Comparison of ENCODE assay signal across 8 cellular contexts in the genomic region with DNA sequence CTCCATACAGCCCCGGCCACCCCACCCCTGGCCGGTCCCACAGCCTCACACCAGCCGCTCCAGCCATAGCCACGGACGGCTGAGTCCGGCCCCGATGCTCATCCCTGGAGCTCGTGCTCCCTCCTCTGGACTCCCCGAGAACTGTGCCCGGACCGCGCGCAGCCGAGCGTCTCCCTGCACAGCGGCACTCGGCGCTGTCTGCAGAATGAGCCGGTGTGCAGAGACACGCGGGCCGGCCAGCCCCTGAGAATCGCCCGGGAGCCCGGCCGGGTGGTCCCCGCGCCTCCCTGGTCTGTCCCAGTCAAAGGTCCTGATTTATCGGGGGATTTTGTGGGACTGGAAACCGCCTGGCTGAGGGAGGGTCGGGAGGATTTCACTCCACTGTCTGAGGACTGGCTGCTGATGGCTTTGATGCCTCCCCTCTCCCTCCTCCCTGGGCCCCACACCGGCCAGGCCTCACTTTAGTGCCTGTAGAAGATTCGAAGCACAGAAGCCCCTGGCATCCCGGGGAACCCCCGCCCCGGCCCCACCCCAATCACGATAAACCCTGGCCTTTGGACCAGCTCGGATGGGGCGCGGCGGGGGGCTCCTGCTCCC.
A peak's percentile ranks its signal among the peaks of the same experiment; 100 is the strongest.
DNase-seq lines count a peak whose midpoint lies in the region; ATAC-seq and TF ChIP-seq lines count a peak whose summit lies in the region.

No MANE protein-coding gene starts in this region.

- H3K9me2 ChIP-seq in GM23338 (ENCODE audit: insufficient read depth) = no peaks in the 10 kb centered on the region

- H3K27me3 ChIP-seq in BLaER1 = peaks cover 47% of the 10 kb centered on the region
- H3K27me3 ChIP-seq in GM23338 (ENCODE audit: insufficient read depth) = no peaks in the 10 kb centered on the region

- H4K20me1 ChIP-seq in BLaER1 = peaks cover 30% of the 10 kb centered on the region
- H4K20me1 ChIP-seq in GM23338 (replicated peaks; ENCODE audit: insufficient read depth) = no peaks in the 10 kb centered on the region

- H3K27ac ChIP-seq in BLaER1 (peak overlapping the region; percentile 64), GM23338 (ENCODE audit: low read depth) (no peak overlapping the region)

- H3K27me3 Mint-ChIP-seq in GM23338 (ENCODE audit: insufficient read depth, low read depth, poor library complexity) = peaks cover 13% of the 10 kb centered on the region
- H3K27me3 Mint-ChIP-seq in activated CD8-positive, alpha-beta memory T cell treated with anti-CD3 and anti-CD28 coated beads, Interleukin-2, amount 10 ng/mL, durations not matched to agents 7 days and 5 days = peaks cover 35% of the 10 kb centered on the region
- H3K27me3 Mint-ChIP-seq in naive thymus-derived CD8-positive, alpha-beta T cell = peaks cover 2 to 29% (median 20%) of the 10 kb centered on the region in 5 donors
- H3K27me3 Mint-ChIP-seq in stimulated activated memory B cell treated with anti-CD40 and anti-IgM and Interleukin-4, amounts not matched to agents 10 μg/mL and 1 μg/mL and 100 μg/mL, for 72 hours = peaks cover 68% of the 10 kb centered on the region

- no peaks in the 10 kb centered on the region for H3K9me3 ChIP-seq in BLaER1

- H2AFZ ChIP-seq in GM23338 = no peak overlapping the region

- no peak for DNase-seq in GM23338 (ENCODE audit: low spot score)
- peak; percentile 7 for DNase-seq in NCI-H526 treated with DMSO at 0.1 percent for 48 hours (lab: John Stamatoyannopoulos, UW)
- peak; percentile 79 for DNase-seq in activated CD8-positive, alpha-beta memory T cell treated with anti-CD3 and anti-CD28 coated beads, Interleukin-2, amount 10 ng/mL, durations not matched to agents 7 days and 5 days
- peak; percentile 50 for DNase-seq in epidermal melanocyte (ENCODE audit: insufficient read length, low spot score)
- peak; percentile 35 to 76 (median 58) for DNase-seq in naive thymus-derived CD8-positive, alpha-beta T cell

- H3K36me3 ChIP-seq in BLaER1 (no peaks in the 10 kb centered on the region), GM23338 (ENCODE audit: insufficient read depth) (no peaks in the 10 kb centered on the region)

- H3K4me3 Mint-ChIP-seq in GM23338 = no peak overlapping the region; the same call in 1 of the 3 replicates
- H3K4me3 Mint-ChIP-seq in activated CD8-positive, alpha-beta memory T cell treated with anti-CD3 and anti-CD28 coated beads, Interleukin-2, amount 10 ng/mL, durations not matched to agents 7 days and 5 days = peak overlapping the region; percentile 71
- peak overlapping the region; percentile 61 to 85 (median 75) for H3K4me3 Mint-ChIP-seq in naive thymus-derived CD8-positive, alpha-beta T cell
- peak overlapping the region; percentile 31 for H3K4me3 Mint-ChIP-seq in stimulated activated memory B cell treated with anti-CD40 and anti-IgM and Interleukin-4, amounts not matched to agents 10 μg/mL and 1 μg/mL and 100 μg/mL, for 72 hours

- peak overlapping the region; percentile 43 for H3K9ac ChIP-seq in BLaER1

- peaks cover 3% of the 10 kb centered on the region for H3K4me1 Mint-ChIP-seq in GM23338
- peaks cover 3% of the 10 kb centered on the region for H3K4me1 Mint-ChIP-seq in activated CD8-positive, alpha-beta memory T cell treated with anti-CD3 and anti-CD28 coated beads, Interleukin-2, amount 10 ng/mL, durations not matched to agents 7 days and 5 days
- H3K4me1 Mint-ChIP-seq in naive thymus-derived CD8-positive, alpha-beta T cell = peaks cover 12 to 27% (median 18%) of the 10 kb centered on the region in 4 donors
- H3K4me1 Mint-ChIP-seq in stimulated activated memory B cell treated with anti-CD40 and anti-IgM and Interleukin-4, amounts not matched to agents 10 μg/mL and 1 μg/mL and 100 μg/mL, for 72 hours = peaks cover 11% of the 10 kb centered on the region

- POLR2A ChIA-PET in naive thymus-derived CD8-positive, alpha-beta T cell (lab: Charles Lee) = no interaction called here

- H3K4me2 ChIP-seq in BLaER1 = peak overlapping the region; percentile 90
- H3K4me2 ChIP-seq in GM23338 = no peak overlapping the region

- no peaks in the 10 kb centered on the region for H3K9me3 Mint-ChIP-seq in GM23338
- H3K9me3 Mint-ChIP-seq in activated CD8-positive, alpha-beta memory T cell treated with anti-CD3 and anti-CD28 coated beads, Interleukin-2, amount 10 ng/mL, durations not matched to agents 7 days and 5 days (ENCODE audit: low read depth) = no peaks in the 10 kb centered on the region
- H3K9me3 Mint-ChIP-seq in naive thymus-derived CD8-positive, alpha-beta T cell = no peaks in the 10 kb centered on the region
- H3K9me3 Mint-ChIP-seq in stimulated activated memory B cell treated with anti-CD40 and anti-IgM and Interleukin-4, amounts not matched to agents 10 μg/mL and 1 μg/mL and 100 μg/mL, for 72 hours = no peaks in the 10 kb centered on the region

- no peak for TF ChIP-seq CTCF in GM23338 (conservative IDR thresholded peaks at IDR 0.05; ENCODE audit: low read depth in 2 of 2)

- no peak overlapping the region for H3K27ac Mint-ChIP-seq in GM23338
- H3K27ac Mint-ChIP-seq in activated CD8-positive, alpha-beta memory T cell treated with anti-CD3 and anti-CD28 coated beads, Interleukin-2, amount 10 ng/mL, durations not matched to agents 7 days and 5 days = no peak overlapping the region
- H3K27ac Mint-ChIP-seq in naive thymus-derived CD8-positive, alpha-beta T cell = peak overlapping the region in 1 of 10 donors; percentile 46
- no peak overlapping the region for H3K27ac Mint-ChIP-seq in stimulated activated memory B cell treated with anti-CD40 and anti-IgM and Interleukin-4, amounts not matched to agents 10 μg/mL and 1 μg/mL and 100 μg/mL, for 72 hours

- peak; percentile 98 for ATAC-seq in GM23338
- ATAC-seq in activated CD8-positive, alpha-beta memory T cell treated with anti-CD3 and anti-CD28 coated beads, Interleukin-2, amount 10 ng/mL, durations not matched to agents 7 days and 5 days = peak; percentile 96
- ATAC-seq in naive thymus-derived CD8-positive, alpha-beta T cell = peak; percentile 87 to 93
- peak; percentile 77 for ATAC-seq in stimulated activated memory B cell treated with anti-CD40 and anti-IgM and Interleukin-4, amounts not matched to agents 10 μg/mL and 1 μg/mL and 100 μg/mL, for 72 hours
- ATAC-seq in HG02970 (IDR thresholded peaks at IDR 0.05; ENCODE audit: low FRiP score, unreplicated experiment) = no peak

- no peaks in the 10 kb centered on the region for H3K36me3 Mint-ChIP-seq in GM23338 (ENCODE audit: low read depth)
- H3K36me3 Mint-ChIP-seq in activated CD8-positive, alpha-beta memory T cell treated with anti-CD3 and anti-CD28 coated beads, Interleukin-2, amount 10 ng/mL, durations not matched to agents 7 days and 5 days = no peaks in the 10 kb centered on the region
- no peaks in the 10 kb centered on the region for H3K36me3 Mint-ChIP-seq in naive thymus-derived CD8-positive, alpha-beta T cell
- no peaks in the 10 kb centered on the region for H3K36me3 Mint-ChIP-seq in stimulated activated memory B cell treated with anti-CD40 and anti-IgM and Interleukin-4, amounts not matched to agents 10 μg/mL and 1 μg/mL and 100 μg/mL, for 72 hours

- H3K4me1 ChIP-seq in BLaER1 (peaks cover 61% of the 10 kb centered on the region), GM23338 (ENCODE audit: insufficient read depth) (no peaks in the 10 kb centered on the region)

- H3K79me2 ChIP-seq in GM23338 (replicated peaks; ENCODE audit: insufficient read depth) = no peaks in the 10 kb centered on the region

- CTCF ChIA-PET in activated CD8-positive, alpha-beta memory T cell treated with anti-CD3 and anti-CD28 coated beads, Interleukin-2, amount 10 ng/mL, durations not matched to agents 7 days and 5 days (lab: Charles Lee) = interaction anchor here (1.3 to 1.6 kb wide), 4 partner anchors 23 to 420 kb away, joined by 3 to 4 read pairs (median 4); no protein-coding TSS in a partner anchor

- no peaks in the 10 kb centered on the region for H3F3A ChIP-seq in GM23338 (replicated peaks; ENCODE audit: low read depth)

- peak overlapping the region; percentile 63 for H3K4me3 ChIP-seq in BLaER1
- H3K4me3 ChIP-seq in GM23338 = no peak overlapping the region

TF ChIP-seq in GM23338, 12 proteins besides CTCF, POLR2A, EP300 and RAD21:
- TF ChIP-seq, protein P1, sequence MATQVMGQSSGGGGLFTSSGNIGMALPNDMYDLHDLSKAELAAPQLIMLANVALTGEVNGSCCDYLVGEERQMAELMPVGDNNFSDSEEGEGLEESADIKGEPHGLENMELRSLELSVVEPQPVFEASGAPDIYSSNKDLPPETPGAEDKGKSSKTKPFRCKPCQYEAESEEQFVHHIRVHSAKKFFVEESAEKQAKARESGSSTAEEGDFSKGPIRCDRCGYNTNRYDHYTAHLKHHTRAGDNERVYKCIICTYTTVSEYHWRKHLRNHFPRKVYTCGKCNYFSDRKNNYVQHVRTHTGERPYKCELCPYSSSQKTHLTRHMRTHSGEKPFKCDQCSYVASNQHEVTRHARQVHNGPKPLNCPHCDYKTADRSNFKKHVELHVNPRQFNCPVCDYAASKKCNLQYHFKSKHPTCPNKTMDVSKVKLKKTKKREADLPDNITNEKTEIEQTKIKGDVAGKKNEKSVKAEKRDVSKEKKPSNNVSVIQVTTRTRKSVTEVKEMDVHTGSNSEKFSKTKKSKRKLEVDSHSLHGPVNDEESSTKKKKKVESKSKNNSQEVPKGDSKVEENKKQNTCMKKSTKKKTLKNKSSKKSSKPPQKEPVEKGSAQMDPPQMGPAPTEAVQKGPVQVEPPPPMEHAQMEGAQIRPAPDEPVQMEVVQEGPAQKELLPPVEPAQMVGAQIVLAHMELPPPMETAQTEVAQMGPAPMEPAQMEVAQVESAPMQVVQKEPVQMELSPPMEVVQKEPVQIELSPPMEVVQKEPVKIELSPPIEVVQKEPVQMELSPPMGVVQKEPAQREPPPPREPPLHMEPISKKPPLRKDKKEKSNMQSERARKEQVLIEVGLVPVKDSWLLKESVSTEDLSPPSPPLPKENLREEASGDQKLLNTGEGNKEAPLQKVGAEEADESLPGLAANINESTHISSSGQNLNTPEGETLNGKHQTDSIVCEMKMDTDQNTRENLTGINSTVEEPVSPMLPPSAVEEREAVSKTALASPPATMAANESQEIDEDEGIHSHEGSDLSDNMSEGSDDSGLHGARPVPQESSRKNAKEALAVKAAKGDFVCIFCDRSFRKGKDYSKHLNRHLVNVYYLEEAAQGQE (IDR thresholded peaks at IDR 0.05; ENCODE audit: unreplicated experiment) = no peak
- TF ChIP-seq CREB1 (CRISPR knock-in tag; IDR thresholded peaks at IDR 0.05; ENCODE audit: low read depth) = no peak
- no peak for TF ChIP-seq ZNF331 (CRISPR knock-in tag; IDR thresholded peaks at IDR 0.05; ENCODE audit: low read depth)
- TF ChIP-seq JUNB (IDR thresholded peaks at IDR 0.05; ENCODE audit: unreplicated experiment) = no peak
- TF ChIP-seq STAT1 (IDR thresholded peaks at IDR 0.05; ENCODE audit: unreplicated experiment) = no peak
- TF ChIP-seq POLR2AphosphoS5 (IDR thresholded peaks at IDR 0.05; ENCODE audit: low read depth) = no peak
